8 cellular contexts compared by ENCODE assay signal in the genomic region with DNA sequence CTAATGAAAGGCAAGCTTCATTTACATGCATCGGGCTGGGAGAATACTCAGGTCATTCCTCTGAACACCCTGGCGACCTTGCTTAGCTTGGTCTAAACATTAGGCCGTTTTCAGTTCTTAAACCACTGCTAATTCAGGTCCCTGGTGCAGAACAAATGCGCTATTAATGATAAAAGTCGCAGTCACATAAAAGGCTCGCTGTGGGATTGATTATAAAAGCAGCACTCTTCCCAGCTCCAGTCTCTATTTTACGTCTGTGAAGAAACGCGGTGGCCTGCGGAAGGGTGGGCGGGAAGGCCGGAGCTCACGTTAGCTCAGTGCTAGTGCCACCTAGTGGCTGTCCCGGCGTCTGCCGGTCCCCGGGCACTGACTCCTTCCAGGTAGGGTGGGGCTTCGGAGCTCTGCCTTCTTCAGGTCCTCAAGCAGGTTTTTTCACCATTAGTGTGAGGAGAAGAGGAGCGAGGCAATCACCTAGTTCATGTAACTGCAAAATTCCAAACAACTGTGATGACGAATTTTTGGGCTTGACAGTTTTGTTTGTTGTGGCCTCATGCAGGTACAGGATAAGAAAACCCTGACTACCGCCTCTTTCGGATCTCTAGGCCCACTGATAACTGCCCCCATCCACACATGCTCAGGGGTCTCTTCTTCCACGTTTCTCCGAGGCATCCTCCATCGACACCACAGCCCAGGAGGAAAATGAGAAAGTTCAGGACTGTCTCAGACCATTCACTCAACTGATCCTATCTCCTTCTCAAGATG.
A peak's percentile ranks its signal among the peaks of the same experiment; 100 is the strongest.
DNase-seq lines count a peak whose midpoint lies in the region; TF ChIP-seq lines count a peak whose summit lies in the region.

No MANE protein-coding gene starts in this region.

- no peaks in the 10 kb centered on the region for H4K20me1 ChIP-seq in osteoblast (ENCODE audit: insufficient read depth, low read length)

- H3K4me3 ChIP-seq in HUES48 (ENCODE audit: low read depth, low read length) (0 out of 2 replicates have a peak overlapping the region, but pooled peaks have one; percentile 35), osteoblast (ENCODE audit: insufficient read depth, low read length) (peak overlapping the region; percentile 67), thyroid gland (replicated peaks in 1 of 3) (no peak overlapping the region)

- H2AFZ ChIP-seq in osteoblast (ENCODE audit: low read length) = peak overlapping the region; percentile 97

- H3K4me1 ChIP-seq in HUES48 (ENCODE audit: control insufficient read depth, insufficient read depth, low read length) = peaks cover 8% of the 10 kb centered on the region; the same call in 1 of the 2 replicates
- peaks cover 16% of the 10 kb centered on the region for H3K4me1 ChIP-seq in osteoblast (ENCODE audit: insufficient read depth, low read length)
- peaks cover 4 to 5% of the 10 kb centered on the region in 2 donors for H3K4me1 ChIP-seq in thyroid gland

- no peak for TF ChIP-seq POLR2A in thyroid gland (IDR thresholded peaks at IDR 0.05)

- peak; percentile 97 for TF ChIP-seq CTCF in osteoblast (IDR thresholded peaks at IDR 0.05; ENCODE audit: extremely low read depth, low read depth, low read length)
- TF ChIP-seq CTCF in thyroid gland (IDR thresholded peaks at IDR 0.05) = peak; percentile 74 to 97 (median 80)

- WGBS in thyroid gland, 2 donors = 22 to 28% methylated on average over 22 to 25 of the region's 25 CpGs

- DNase-seq in NCI-H510A treated with DMSO at 0.1 percent for 48 hours (lab: John Stamatoyannopoulos, UW) (peak; percentile 9), NCI-H510A (lab: John Stamatoyannopoulos, UW) (no peak), SHP77 treated with DMSO at 0.1 percent for 48 hours (lab: John Stamatoyannopoulos, UW) (peak; percentile 45), germinal center (ENCODE audit: low spot score) (peak; percentile 66), osteoblast (ENCODE audit: insufficient read length, low spot score, missing footprints) (peak; percentile 92), thyroid gland (peak; percentile 86 to 91)
- DNase-seq in activated gamma-delta T cell treated with anti-CD3 and anti-CD28 coated beads, Interleukin-2, amount 50 U/mL, for 16 hours (ENCODE audit: low read depth) = peak; percentile 46

- intact Hi-C loops in thyroid gland (cut with DNase I) = no loop called here

- peaks cover 21% of the 10 kb centered on the region for H3K9me3 ChIP-seq in HUES48 (ENCODE audit: control insufficient read depth, insufficient read depth, low read length)
- H3K9me3 ChIP-seq in osteoblast (ENCODE audit: low read depth, low read length) = no peaks in the 10 kb centered on the region
- H3K9me3 ChIP-seq in thyroid gland = no peaks in the 10 kb centered on the region

- no peak overlapping the region for H3K9ac ChIP-seq in HUES48 (ENCODE audit: low read depth, low read length)

- no peaks in the 10 kb centered on the region for H3K36me3 ChIP-seq in HUES48 (ENCODE audit: control insufficient read depth, insufficient read depth, low read length)
- no peaks in the 10 kb centered on the region for H3K36me3 ChIP-seq in osteoblast (ENCODE audit: insufficient read depth, low read length)
- no peaks in the 10 kb centered on the region for H3K36me3 ChIP-seq in thyroid gland

- H3K27ac ChIP-seq in HUES48 (ENCODE audit: low read depth, low read length) (no peak overlapping the region), osteoblast (ENCODE audit: low read depth, low read length) (no peak overlapping the region), thyroid gland (no peak overlapping the region)

- H3K79me2 ChIP-seq in osteoblast (ENCODE audit: insufficient read depth, low read length) = no peaks in the 10 kb centered on the region

- peaks cover 8% of the 10 kb centered on the region; the same call in 1 of the 2 replicates for H3K27me3 ChIP-seq in HUES48 (ENCODE audit: control insufficient read depth, insufficient read depth, low read length)
- H3K27me3 ChIP-seq in osteoblast (ENCODE audit: insufficient read depth, low read length) = peaks cover 9% of the 10 kb centered on the region
- no peaks in the 10 kb centered on the region for H3K27me3 ChIP-seq in thyroid gland

- H3K4me2 ChIP-seq in osteoblast (ENCODE audit: insufficient read depth, low read length) = peak overlapping the region; percentile 97

Comparison
In these comparisons a context has a peak if more than half of its experiments do, and no peak if none do; other contexts are left out.
1. H3K4me3 ChIP-seq: peak in HUES48 (single experiment) and osteoblast (single experiment); none in thyroid gland (0 of 3).